Comparison of ENCODE assay signal across 8 cellular contexts in genomic region chr22:36977401-36977861, GRCh38. TPM values are rescaled to one million over a fixed set of nuclear protein-coding genes. Genes with fewer than 3 reads are reported as not detected.
A peak's percentile ranks its signal among the peaks of the same experiment; 100 is the strongest.
DNase-seq lines count a peak whose midpoint lies in the region; ATAC-seq lines count a peak whose summit lies in the region.

No MANE protein-coding gene starts in this region.

- no peaks in the 10 kb centered on the region for H3K9me3 Mint-ChIP-seq in T-helper 1 cell treated with Interleukin-12 subunit alpha and Interleukin-12 subunit beta and Interleukin-4 antibody, amounts not matched to agents 30 μg/mL and 1 μg/mL, for 36 hours

- H3K27ac Mint-ChIP-seq in T-helper 1 cell treated with Interleukin-12 subunit alpha and Interleukin-12 subunit beta and Interleukin-4 antibody, amounts not matched to agents 30 μg/mL and 1 μg/mL, for 36 hours: peak overlapping the region; percentile 87

- ATAC-seq in HG02678 (IDR thresholded peaks at IDR 0.05; ENCODE audit: unreplicated experiment): peak; percentile 47
- ATAC-seq in HG03342 (IDR thresholded peaks at IDR 0.05; ENCODE audit: unreplicated experiment): no peak
- ATAC-seq in GM19452 (IDR thresholded peaks at IDR 0.05; ENCODE audit: unreplicated experiment): no peak

- DNase-seq in Daoy (ENCODE audit: low read depth) (peak; percentile 72), amniotic stem cell (lab: John Stamatoyannopoulos, UW) (peak; percentile 5), islet precursor cell (peak; percentile 64)
- DNase-seq in stimulated activated CD4-positive, alpha-beta T cell treated with anti-CD3 and anti-CD28 coated beads, Interleukin-1b, Interleukin-23, amount 100 ng/mL, for 1 hour (ENCODE audit: low read depth in 2 of 2): peak; percentile 48 to 65

- H3K36me3 Mint-ChIP-seq in T-helper 1 cell treated with Interleukin-12 subunit alpha and Interleukin-12 subunit beta and Interleukin-4 antibody, amounts not matched to agents 30 μg/mL and 1 μg/mL, for 36 hours (ENCODE audit: low read depth): no peaks in the 10 kb centered on the region

- peaks cover 6% of the 10 kb centered on the region for H3K27me3 Mint-ChIP-seq in T-helper 1 cell treated with Interleukin-12 subunit alpha and Interleukin-12 subunit beta and Interleukin-4 antibody, amounts not matched to agents 30 μg/mL and 1 μg/mL, for 36 hours (ENCODE audit: low read depth)

- H3K4me3 Mint-ChIP-seq in T-helper 1 cell treated with Interleukin-12 subunit alpha and Interleukin-12 subunit beta and Interleukin-4 antibody, amounts not matched to agents 30 μg/mL and 1 μg/mL, for 36 hours: peak overlapping the region; percentile 86

- peaks cover 9% of the 10 kb centered on the region for H3K4me1 Mint-ChIP-seq in T-helper 1 cell treated with Interleukin-12 subunit alpha and Interleukin-12 subunit beta and Interleukin-4 antibody, amounts not matched to agents 30 μg/mL and 1 μg/mL, for 36 hours (ENCODE audit: low read depth)

RNA-seq across cellular contexts. Expression of gene TST, which starts 41.8 kb away (rescaled TPM):
- total RNA-seq in Daoy (2014; rRNA removed; shearing (Covaris generic)): 27.6 and 30.8 TPM in 2 replicates

RNA-seq across cellular contexts. Expression of gene MPST, which starts 42.1 kb away (rescaled TPM):
- 66.4 and 67.3 TPM in 2 replicates for total RNA-seq in Daoy (2014; rRNA removed; shearing (Covaris generic))

Comparison
In these comparisons a context has a peak if more than half of its experiments do, and no peak if none do; other contexts are left out.
1. DNase-seq: peak in every context shown above with its lines; median percentile 72 in Daoy; 64 in islet precursor cell; 56 in stimulated activated CD4-positive, alpha-beta T cell treated with anti-CD3 and anti-CD28 coated beads, Interleukin-1b, Interleukin-23, amount 100 ng/mL, for 1 hour; 5 in amniotic stem cell.